ENCODE assay signal across 21 cellular contexts in genomic region chrX:46569621-46570020, GRCh38.
"Had no signal": no experiment of that assay in that cellular context is flagged by ENCODE, and none has a peak within 500 bp of the region (broad histone marks: within the 10 kb centered on the region; RNA-seq: fewer than 3 reads in every experiment).

No MANE protein-coding gene starts in this region.

- H3K9me3 ChIP-seq: mucosa of descending colon, neutrophil, prostate gland, sigmoid colon, stomach, tibial artery had no signal

- H3K27ac ChIP-seq: neutrophil, parathyroid adenoma, prostate gland, sigmoid colon, stomach, tibial artery had no signal

- DNase-seq: cortex of kidney; effector memory CD8-positive, alpha-beta T cell; hypothalamus; immature natural killer cell; islet precursor cell; kidney glomerular epithelial cell; mesenchymal stem cell; mucosa of descending colon; naive B cell; sigmoid colon; stimulated activated CD4-positive, alpha-beta T cell treated with anti-CD3 and anti-CD28 coated beads, Interleukin-2, amount 100 ng/mL, for 24 hours; stimulated activated CD4-positive, alpha-beta T cell treated with anti-CD3 and anti-CD28 coated beads, Interleukin-4, amount 100 ng/mL, for 24 hours; stimulated activated naive CD4-positive, alpha-beta T cell treated with Interleukin-2 at 50 U/mL for 16 hours; stomach; tibial artery had no signal

- H3K27me3 ChIP-seq: sigmoid colon, tibial artery had no signal

- H2AFZ ChIP-seq: parathyroid adenoma had no signal

- H3K4me3 ChIP-seq: mucosa of descending colon, prostate gland, sigmoid colon, stomach, tibial artery had no signal

- H3K36me3 ChIP-seq: neutrophil, prostate gland, sigmoid colon, stomach, tibial artery had no signal

- H3K79me2 ChIP-seq: parathyroid adenoma had no signal

- ATAC-seq: effector memory CD8-positive, alpha-beta T cell; mucosa of descending colon; natural killer cell treated with Interleukin-12 subunit alpha and Interleukin-12 subunit beta and Interleukin-15 and Interleukin-18, amount 100 ng/mL, for 72 hours; right cardiac atrium; stimulated activated effector memory CD8-positive, alpha-beta T cell treated with anti-CD3 and anti-CD28 coated beads, Interleukin-12 subunit alpha, Interleukin-12 subunit beta, amount 100 ng/mL, for 72 hours had no signal

- H3K4me1 ChIP-seq: parathyroid adenoma, prostate gland had no signal
